1 cellular context compared by ENCODE assay signal in the genomic region with DNA sequence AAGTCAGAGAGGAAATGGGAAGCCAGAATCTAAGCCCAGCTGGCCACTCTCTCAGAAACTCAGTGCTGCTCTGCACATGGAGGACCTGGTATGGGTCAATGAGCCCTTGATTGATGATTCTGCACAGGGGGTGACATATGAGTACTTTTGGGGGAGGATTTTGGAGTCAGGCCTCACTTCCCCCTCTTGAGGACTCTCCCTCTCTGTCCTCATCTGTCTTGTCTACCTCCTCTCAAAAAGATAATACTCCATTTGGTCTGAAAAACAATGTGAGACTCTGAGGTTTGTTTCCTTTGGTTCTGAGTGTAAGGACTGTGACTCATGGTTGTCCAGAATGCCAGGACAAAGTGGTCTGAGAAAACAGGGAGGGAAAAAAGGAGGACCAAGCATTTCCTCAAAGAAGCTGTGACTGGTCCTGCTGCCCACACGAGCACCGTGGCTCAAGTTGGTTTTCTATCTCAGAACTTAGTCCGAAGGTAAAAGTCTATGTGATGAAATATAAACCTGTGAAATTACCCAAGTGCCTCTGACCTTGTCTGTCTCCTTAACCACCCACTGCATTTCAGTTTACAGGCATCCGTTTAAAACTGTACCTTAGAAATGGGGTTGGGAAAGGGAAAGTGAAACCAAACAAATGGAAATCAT.
TF ChIP-seq lines count a peak whose summit lies in the region.

No MANE protein-coding gene starts in this region.

TF ChIP-seq in K562, 482 proteins besides CTCF, POLR2A, EP300 and RAD21 (continued from another document):
- TF ChIP-seq, protein P1, sequence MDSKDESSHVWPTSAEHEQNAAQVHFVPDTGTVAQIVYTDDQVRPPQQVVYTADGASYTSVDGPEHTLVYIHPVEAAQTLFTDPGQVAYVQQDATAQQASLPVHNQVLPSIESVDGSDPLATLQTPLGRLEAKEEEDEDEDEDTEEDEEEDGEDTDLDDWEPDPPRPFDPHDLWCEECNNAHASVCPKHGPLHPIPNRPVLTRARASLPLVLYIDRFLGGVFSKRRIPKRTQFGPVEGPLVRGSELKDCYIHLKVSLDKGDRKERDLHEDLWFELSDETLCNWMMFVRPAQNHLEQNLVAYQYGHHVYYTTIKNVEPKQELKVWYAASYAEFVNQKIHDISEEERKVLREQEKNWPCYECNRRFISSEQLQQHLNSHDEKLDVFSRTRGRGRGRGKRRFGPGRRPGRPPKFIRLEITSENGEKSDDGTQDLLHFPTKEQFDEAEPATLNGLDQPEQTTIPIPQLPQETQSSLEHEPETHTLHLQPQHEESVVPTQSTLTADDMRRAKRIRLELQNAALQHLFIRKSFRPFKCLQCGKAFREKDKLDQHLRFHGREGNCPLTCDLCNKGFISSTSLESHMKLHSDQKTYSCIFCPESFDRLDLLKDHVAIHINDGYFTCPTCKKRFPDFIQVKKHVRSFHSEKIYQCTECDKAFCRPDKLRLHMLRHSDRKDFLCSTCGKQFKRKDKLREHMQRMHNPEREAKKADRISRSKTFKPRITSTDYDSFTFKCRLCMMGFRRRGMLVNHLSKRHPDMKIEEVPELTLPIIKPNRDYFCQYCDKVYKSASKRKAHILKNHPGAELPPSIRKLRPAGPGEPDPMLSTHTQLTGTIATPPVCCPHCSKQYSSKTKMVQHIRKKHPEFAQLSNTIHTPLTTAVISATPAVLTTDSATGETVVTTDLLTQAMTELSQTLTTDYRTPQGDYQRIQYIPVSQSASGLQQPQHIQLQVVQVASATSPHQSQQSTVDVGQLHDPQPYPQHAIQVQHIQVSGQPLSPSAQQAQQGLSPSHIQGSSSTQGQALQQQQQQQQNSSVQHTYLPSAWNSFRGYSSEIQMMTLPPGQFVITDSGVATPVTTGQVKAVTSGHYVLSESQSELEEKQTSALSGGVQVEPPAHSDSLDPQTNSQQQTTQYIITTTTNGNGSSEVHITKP (IDR thresholded peaks at IDR 0.05; ENCODE audit: partially characterized antibody): no peak
- TF ChIP-seq, protein P2, sequence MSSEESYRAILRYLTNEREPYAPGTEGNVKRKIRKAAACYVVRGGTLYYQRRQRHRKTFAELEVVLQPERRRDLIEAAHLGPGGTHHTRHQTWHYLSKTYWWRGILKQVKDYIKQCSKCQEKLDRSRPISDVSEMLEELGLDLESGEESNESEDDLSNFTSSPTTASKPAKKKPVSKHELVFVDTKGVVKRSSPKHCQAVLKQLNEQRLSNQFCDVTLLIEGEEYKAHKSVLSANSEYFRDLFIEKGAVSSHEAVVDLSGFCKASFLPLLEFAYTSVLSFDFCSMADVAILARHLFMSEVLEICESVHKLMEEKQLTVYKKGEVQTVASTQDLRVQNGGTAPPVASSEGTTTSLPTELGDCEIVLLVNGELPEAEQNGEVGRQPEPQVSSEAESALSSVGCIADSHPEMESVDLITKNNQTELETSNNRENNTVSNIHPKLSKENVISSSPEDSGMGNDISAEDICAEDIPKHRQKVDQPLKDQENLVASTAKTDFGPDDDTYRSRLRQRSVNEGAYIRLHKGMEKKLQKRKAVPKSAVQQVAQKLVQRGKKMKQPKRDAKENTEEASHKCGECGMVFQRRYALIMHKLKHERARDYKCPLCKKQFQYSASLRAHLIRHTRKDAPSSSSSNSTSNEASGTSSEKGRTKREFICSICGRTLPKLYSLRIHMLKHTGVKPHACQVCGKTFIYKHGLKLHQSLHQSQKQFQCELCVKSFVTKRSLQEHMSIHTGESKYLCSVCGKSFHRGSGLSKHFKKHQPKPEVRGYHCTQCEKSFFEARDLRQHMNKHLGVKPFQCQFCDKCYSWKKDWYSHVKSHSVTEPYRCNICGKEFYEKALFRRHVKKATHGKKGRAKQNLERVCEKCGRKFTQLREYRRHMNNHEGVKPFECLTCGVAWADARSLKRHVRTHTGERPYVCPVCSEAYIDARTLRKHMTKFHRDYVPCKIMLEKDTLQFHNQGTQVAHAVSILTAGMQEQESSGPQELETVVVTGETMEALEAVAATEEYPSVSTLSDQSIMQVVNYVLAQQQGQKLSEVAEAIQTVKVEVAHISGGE (CRISPR knock-in tag; IDR thresholded peaks at IDR 0.05): no peak
- no peak for TF ChIP-seq NFIC (IDR thresholded peaks at IDR 0.05)
- TF ChIP-seq KDM4B (IDR thresholded peaks at IDR 0.05; ENCODE audit: borderline replicate concordance in 2 of 2, low read depth in 1 of 2): no peak
- no peak for TF ChIP-seq KLF13 (tag; IDR thresholded peaks at IDR 0.05; ENCODE audit: borderline replicate concordance, low read depth)
- no peak for TF ChIP-seq RHOXF2B (CRISPR knock-in tag; conservative IDR thresholded peaks at IDR 0.05)
- no peak for TF ChIP-seq E2F3 (CRISPR knock-in tag; IDR thresholded peaks at IDR 0.05)
- no peak for TF ChIP-seq U2AF1 (optimal IDR thresholded peaks at IDR 0.05; ENCODE audit: low read depth, low read length)
- no peak for TF ChIP-seq MEF2A (IDR thresholded peaks at IDR 0.05; ENCODE audit: control insufficient read depth, low read depth, low read length)
